14 cellular contexts compared by ENCODE assay signal in genomic region chr15:69154684-69155083, GRCh38. TPM values are rescaled to one million over a fixed set of nuclear protein-coding genes. Genes with fewer than 3 reads are reported as not detected.
DNase-seq lines count a peak whose midpoint lies in the region; ATAC-seq and TF ChIP-seq lines count a peak whose summit lies in the region.
"Had no signal": no experiment of that assay in that cellular context is flagged by ENCODE, and none has a peak within 500 bp of the region (broad histone marks: within the 10 kb centered on the region; RNA-seq: fewer than 3 reads in every experiment).

No MANE protein-coding gene starts in this region.

- peaks cover 5% of the 10 kb centered on the region for H3K4me1 Mint-ChIP-seq in T-helper 17 cell

- 52 to 62% (median 52%) methylated on average over 4 of the region's 4 CpGs for WGBS in ovary, 3 donors
- 45 to 53% methylated on average over 4 of the region's 4 CpGs for WGBS in upper lobe of left lung, 2 donors

- H3K9me3 ChIP-seq in AG04450 (ENCODE audit: control insufficient read depth, insufficient read depth, low read length) (no peaks in the 10 kb centered on the region), ovary (no peaks in the 10 kb centered on the region), T-helper 17 cell (ENCODE audit: control insufficient read depth, low read length, poor library complexity, severe bottlenecking) (no peaks in the 10 kb centered on the region), upper lobe of left lung (no peaks in the 10 kb centered on the region)

- H3K4me3 ChIP-seq in AG04450 (ENCODE audit: low read depth, low read length): no peak overlapping the region
- no peak overlapping the region for H3K4me3 ChIP-seq in brain microvascular endothelial cell (ENCODE audit: low read depth, low read length)
- no peak overlapping the region for H3K4me3 ChIP-seq in ovary
- no peak overlapping the region for H3K4me3 ChIP-seq in upper lobe of left lung

- H3K36me3 ChIP-seq in brain microvascular endothelial cell (replicated peaks): no peaks in the 10 kb centered on the region
- no peaks in the 10 kb centered on the region for H3K36me3 ChIP-seq in ovary
- H3K36me3 ChIP-seq in upper lobe of left lung: no peaks in the 10 kb centered on the region

- TF ChIP-seq POLR2A in ovary (IDR thresholded peaks at IDR 0.05) (no peak), upper lobe of left lung (IDR thresholded peaks at IDR 0.05) (no peak)

- H3K27me3 Mint-ChIP-seq in T-helper 17 cell: peaks cover 50% of the 10 kb centered on the region

- no peak overlapping the region for H3K4me3 Mint-ChIP-seq in T-helper 17 cell
- H3K4me3 Mint-ChIP-seq: CD14-positive monocyte; natural killer cell treated with Interleukin-12 subunit alpha and Interleukin-12 subunit beta and Interleukin-15 and Interleukin-18, amount 100 ng/mL, for 72 hours had no signal

- TF ChIP-seq EP300 in ovary (IDR thresholded peaks at IDR 0.05) (no peak), upper lobe of left lung (IDR thresholded peaks at IDR 0.05) (no peak)

- POLR2A ChIA-PET in AG04450 (lab: Yijun Ruan, JAX): interaction anchor here (0.9 kb wide), 1 partner anchor 249 kb away, joined by 3 read pairs; no protein-coding TSS in a partner anchor

- H3K27ac ChIP-seq in AG04450 (ENCODE audit: low read depth, low read length) (peak overlapping the region; percentile 60), brain microvascular endothelial cell (peak overlapping the region; percentile 29), ovary (no peak overlapping the region), upper lobe of left lung (no peak overlapping the region)

- intact Hi-C loops in ovary (cut with DNase I): no loop called here

- in situ Hi-C loops in brain microvascular endothelial cell (cut with HindIII; ENCODE audit: low pct_ligation_motif_present, low sequenced_read_pairs): no loop called here

- H3K36me3 Mint-ChIP-seq in T-helper 17 cell (ENCODE audit: low read depth): peaks cover 2% of the 10 kb centered on the region
- H3K36me3 Mint-ChIP-seq: CD14-positive monocyte; natural killer cell treated with Interleukin-12 subunit alpha and Interleukin-12 subunit beta and Interleukin-15 and Interleukin-18, amount 100 ng/mL, for 72 hours had no signal

- CTCF ChIA-PET in AG04450 (lab: Charles Lee): interaction anchor here (2.1 kb wide), 1 partner anchor 308 kb away, joined by 6 read pairs; no protein-coding TSS in a partner anchor

- ATAC-seq in T-helper 17 cell (no peak), upper lobe of left lung (ENCODE audit: low FRiP score in 2 of 2) (no peak), HG02870 (IDR thresholded peaks at IDR 0.05; ENCODE audit: unreplicated experiment) (no peak)
- ATAC-seq: natural killer cell treated with Interleukin-12 subunit alpha and Interleukin-12 subunit beta and Interleukin-15 and Interleukin-18, amount 100 ng/mL, for 72 hours had no signal

- no peak overlapping the region for H3K27ac Mint-ChIP-seq in T-helper 17 cell
- H3K27ac Mint-ChIP-seq: natural killer cell treated with Interleukin-12 subunit alpha and Interleukin-12 subunit beta and Interleukin-15 and Interleukin-18, amount 100 ng/mL, for 72 hours had no signal

- H3K27me3 ChIP-seq in AG04450 (ENCODE audit: control insufficient read depth, insufficient read depth, low read length): peaks cover 4% of the 10 kb centered on the region
- no peaks in the 10 kb centered on the region for H3K27me3 ChIP-seq in brain microvascular endothelial cell (replicated peaks)
- H3K27me3 ChIP-seq in ovary: no peaks in the 10 kb centered on the region
- H3K27me3 ChIP-seq in upper lobe of left lung: no peaks in the 10 kb centered on the region

- no peak for TF ChIP-seq CTCF in AG04450 (IDR thresholded peaks at IDR 0.05; ENCODE audit: low read depth, low read length)
- TF ChIP-seq CTCF in brain microvascular endothelial cell (IDR thresholded peaks at IDR 0.05; ENCODE audit: low read depth, low read length, missing control alignments): no peak
- no peak for TF ChIP-seq CTCF in ovary (IDR thresholded peaks at IDR 0.05)
- TF ChIP-seq CTCF in upper lobe of left lung (IDR thresholded peaks at IDR 0.05): no peak

- peak; percentile 71 for DNase-seq in AG04450 (ENCODE audit: low read depth, low spot score)
- DNase-seq in HS-27A (ENCODE audit: low read depth): peak; percentile 79
- peak; percentile 81 for DNase-seq in brain microvascular endothelial cell
- DNase-seq in hepatic stellate cell (ENCODE audit: low spot score): peak; percentile 64
- DNase-seq in ovary: no peak
- DNase-seq in T-helper 17 cell: no peak
- DNase-seq in upper lobe of left lung: no peak
- DNase-seq: islet precursor cell; NCI-H2171; OCI-M1; stimulated activated CD4-positive, alpha-beta T cell treated with anti-CD3 and anti-CD28 coated beads, Interleukin-15, amount 100 ng/mL, for 24 hours had no signal

- H3K4me1 ChIP-seq in ovary (ENCODE audit: insufficient read depth) (no peaks in the 10 kb centered on the region), upper lobe of left lung (peaks cover 0 to 5% (median under 1%) of the 10 kb centered on the region in 4 donors)

RNA-seq across cellular contexts. Expression of gene GLCE, which starts 5.8 kb away (rescaled TPM):
- 35.7 and 48.1 TPM in 2 replicates for polyA plus RNA-seq in AG04450 (2011; rRNA removed)
- 22.9 and 42.1 TPM in 2 replicates for polyA minus RNA-seq in AG04450 (2011; rRNA and poly(A)+ RNA removed)
- total RNA-seq in ovary: 10 to 100 TPM; 12.2 to 23.2 (median 17.5) TPM
- polyA plus RNA-seq in ovary: 10 to 100 TPM; 13.0 to 15.6 TPM
- total RNA-seq in T-helper 17 cell: 1 to 10 TPM; 5.6 to 6.1 TPM
- total RNA-seq in upper lobe of left lung: 10 to 100 TPM; 12.5 to 24.8 (median 17.2) TPM

Comparison
In these comparisons a context has a peak if more than half of its experiments do, and no peak if none do; other contexts are left out.
1. DNase-seq: peak in AG04450 (single experiment), HS-27A (single experiment), brain microvascular endothelial cell (single experiment) and hepatic stellate cell (single experiment); none in ovary (0 of 5), T-helper 17 cell (0 of 3) and upper lobe of left lung (0 of 2).
2. H3K27ac ChIP-seq: peak in AG04450 (single experiment) and brain microvascular endothelial cell (single experiment); none in ovary (0 of 2) and upper lobe of left lung (0 of 4).